ENCODE assay signal across 8 cellular contexts in genomic region chr2:171688129-171688465, GRCh38. TPM values are rescaled to one million over a fixed set of nuclear protein-coding genes. Genes with fewer than 3 reads are reported as not detected.
DNase-seq lines count a peak whose midpoint lies in the region; ATAC-seq and TF ChIP-seq lines count a peak whose summit lies in the region.

No MANE protein-coding gene starts in this region.

- H3K36me3 Mint-ChIP-seq in activated naive CD4-positive, alpha-beta T cell treated with anti-CD3 and anti-CD28 coated beads for 36 hours (ENCODE audit: low read depth) = peaks cover 4% of the 10 kb centered on the region

- no peak for TF ChIP-seq CTCF in brain microvascular endothelial cell (IDR thresholded peaks at IDR 0.05; ENCODE audit: low read depth, low read length, missing control alignments)
- no peak for TF ChIP-seq CTCF in lower leg skin (IDR thresholded peaks at IDR 0.05)
- no peak for TF ChIP-seq CTCF in tibial artery (IDR thresholded peaks at IDR 0.05)

- peaks cover 15% of the 10 kb centered on the region for H3K4me1 Mint-ChIP-seq in activated naive CD4-positive, alpha-beta T cell treated with anti-CD3 and anti-CD28 coated beads for 36 hours (ENCODE audit: low read depth)

- in situ Hi-C loops in brain microvascular endothelial cell (cut with HindIII; ENCODE audit: low pct_ligation_motif_present, low sequenced_read_pairs) = no loop called here

- CTCF ChIA-PET in activated naive CD4-positive, alpha-beta T cell treated with anti-CD3 and anti-CD28 coated beads for 36 hours (lab: Charles Lee) = interaction anchor here (0.8 to 2.3 kb wide), 4 partner anchors 8 to 414 kb away, joined by 3 to 6 read pairs (median 4); partner anchors contain the start of gene DLX2

- TF ChIP-seq POLR2A in lower leg skin (IDR thresholded peaks at IDR 0.05) = no peak

- H3K36me3 ChIP-seq in brain microvascular endothelial cell (replicated peaks) = peaks cover 4% of the 10 kb centered on the region
- peaks cover 3 to 11% (median 9%) of the 10 kb centered on the region in 3 donors for H3K36me3 ChIP-seq in tibial artery

- no peaks in the 10 kb centered on the region for H3K9me3 Mint-ChIP-seq in activated naive CD4-positive, alpha-beta T cell treated with anti-CD3 and anti-CD28 coated beads for 36 hours

- intact Hi-C loops in activated naive CD4-positive, alpha-beta T cell treated with anti-CD3 and anti-CD28 coated beads for 36 hours (cut with micrococcal nuclease) = loop anchor here (5.0 kb wide), 2 partner anchors 414 to 774 kb away; partner anchors contain the start of gene DLX2
- intact Hi-C loops in lower leg skin (cut with DNase I; ENCODE audit: low total_unique reads) (no loop called here), tibial artery (cut with DNase I; ENCODE audit: low total_unique reads) (no loop called here), head of caudate nucleus (cut with DNase I) (loop anchor here (5.0 to 10.0 kb wide), 3 partner anchors 91 to 253 kb away; partner anchors contain the start of genes DCAF17 and METTL8)

- ATAC-seq in HG03571 (IDR thresholded peaks at IDR 0.05; ENCODE audit: unreplicated experiment) (peak; percentile 9), esophagus mucosa (no peak)

- H3K27ac ChIP-seq in brain microvascular endothelial cell (peak overlapping the region; percentile 90), tibial artery (peak overlapping the region; percentile 87 to 89)

- H3K27ac Mint-ChIP-seq in activated naive CD4-positive, alpha-beta T cell treated with anti-CD3 and anti-CD28 coated beads for 36 hours = peak overlapping the region; percentile 85

- no peak for DNase-seq in activated naive CD4-positive, alpha-beta T cell treated with anti-CD3 and anti-CD28 coated beads for 36 hours
- DNase-seq in activated naive CD4-positive, alpha-beta T cell treated with anti-CD3 and anti-CD28 coated beads, Interleukin-2, amount 50 U/mL, for 16 hours = no peak
- DNase-seq in brain microvascular endothelial cell (no peak), lower leg skin (ENCODE audit: low spot score in 2 of 2) (no peak), tibial artery (no peak), head of caudate nucleus (no peak)

- H3K27me3 Mint-ChIP-seq in activated naive CD4-positive, alpha-beta T cell treated with anti-CD3 and anti-CD28 coated beads for 36 hours (ENCODE audit: low read depth) = no peaks in the 10 kb centered on the region

- peak overlapping the region; percentile 78 for H3K4me3 ChIP-seq in brain microvascular endothelial cell (ENCODE audit: low read depth, low read length)
- H3K4me3 ChIP-seq in lower leg skin (ENCODE audit: low read depth, poor library complexity, severe bottlenecking) = peak overlapping the region; percentile 94
- peak overlapping the region; percentile 79 to 81 for H3K4me3 ChIP-seq in tibial artery

- 0 to 1% methylated on average over 10 of the region's 10 CpGs for WGBS in lower leg skin, 2 donors

- H3K27me3 ChIP-seq in brain microvascular endothelial cell (replicated peaks) = no peaks in the 10 kb centered on the region
- no peaks in the 10 kb centered on the region for H3K27me3 ChIP-seq in tibial artery

- H3K4me1 ChIP-seq in tibial artery = peaks cover 0 to 31% (median 9%) of the 10 kb centered on the region in 4 donors

- H3K9me3 ChIP-seq in tibial artery = no peaks in the 10 kb centered on the region

- H3K4me3 Mint-ChIP-seq in activated naive CD4-positive, alpha-beta T cell treated with anti-CD3 and anti-CD28 coated beads for 36 hours = peak overlapping the region; percentile 84

RNA-seq across cellular contexts. Expression of gene DYNC1I2, which starts 0.8 kb away (rescaled TPM):
- 10 to 100 TPM; 37.8 to 38.9 TPM for total RNA-seq in activated naive CD4-positive, alpha-beta T cell treated with anti-CD3 and anti-CD28 coated beads for 36 hours
- total RNA-seq in lower leg skin (10 to 100 TPM; 74.8 to 87.8 (median 80.0) TPM), esophagus mucosa (75.7 TPM)

Comparison
In these comparisons a context has a peak if more than half of its experiments do, and no peak if none do; other contexts are left out.
1. intact Hi-C loops: an anchor here in activated naive CD4-positive, alpha-beta T cell treated with anti-CD3 and anti-CD28 coated beads for 36 hours (5.0 kb wide) and head of caudate nucleus (5.0 to 10.0 kb wide); none called in lower leg skin and tibial artery.